1 cellular context compared by ENCODE assay signal in the genomic region with DNA sequence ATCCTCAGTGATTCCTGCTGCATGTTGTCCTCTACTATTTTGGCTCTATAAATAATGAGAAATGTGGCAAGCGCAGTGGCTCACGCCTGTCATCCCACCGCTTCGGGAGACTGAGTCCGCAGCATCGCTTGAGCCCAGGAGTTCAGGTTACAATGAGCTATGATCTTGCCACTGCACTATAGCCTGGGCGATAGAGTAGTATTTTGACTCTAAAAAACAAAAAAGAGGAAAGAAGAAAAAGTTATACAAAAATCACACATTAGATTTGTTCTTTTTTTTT.
TF ChIP-seq lines count a peak whose summit lies in the region.

No MANE protein-coding gene starts in this region.

TF ChIP-seq in GM12878, 131 proteins besides CTCF, POLR2A, EP300 and RAD21:
- no peak for TF ChIP-seq TBL1XR1 (IDR thresholded peaks at IDR 0.05; ENCODE audit: low read depth, low read length)
- peak; percentile 81 for TF ChIP-seq MLLT1 (IDR thresholded peaks at IDR 0.05)
- TF ChIP-seq NFXL1 (IDR thresholded peaks at IDR 0.05; ENCODE audit: borderline replicate concordance): no peak
- TF ChIP-seq GATAD2B (conservative IDR thresholded peaks at IDR 0.05; ENCODE audit: low read depth): 0 out of 2 replicates have a peak, but pooled peaks have one; percentile 9
- TF ChIP-seq ZNF217 (IDR thresholded peaks at IDR 0.05): no peak
